Comparison of ENCODE assay signal across 16 cellular contexts in genomic region chr11:35478411-35479139, GRCh38. TPM values are rescaled to one million over a fixed set of nuclear protein-coding genes. Genes with fewer than 3 reads are reported as not detected.
A peak's percentile ranks its signal among the peaks of the same experiment; 100 is the strongest.
DNase-seq lines count a peak whose midpoint lies in the region; ATAC-seq and TF ChIP-seq lines count a peak whose summit lies in the region.
"Had no signal": no experiment of that assay in that cellular context is flagged by ENCODE, and none has a peak within 500 bp of the region (broad histone marks: within the 10 kb centered on the region; RNA-seq: fewer than 3 reads in every experiment).

No MANE protein-coding gene starts in this region.

- H3K79me2 ChIP-seq in neural progenitor cell (ENCODE audit: low read depth): peaks cover 60% of the 10 kb centered on the region
- H3K79me2 ChIP-seq in osteoblast (ENCODE audit: insufficient read depth, low read length): no peaks in the 10 kb centered on the region

- H3K27ac ChIP-seq in neural progenitor cell (no peak overlapping the region), osteoblast (ENCODE audit: low read depth, low read length) (no peak overlapping the region)
- H3K27ac ChIP-seq: SJCRH30 had no signal

- peaks cover 15% of the 10 kb centered on the region for H3K4me1 Mint-ChIP-seq in neural progenitor cell
- H3K4me1 Mint-ChIP-seq: activated CD4-positive, alpha-beta T cell treated with anti-CD3 and anti-CD28 coated beads, Interleukin-2, amount 10 ng/mL, durations not matched to agents 24 days and 14 days had no signal

- H3F3A ChIP-seq in neural progenitor cell (ENCODE audit: low read depth): peaks cover 17% of the 10 kb centered on the region

- no peak overlapping the region for H3K27ac Mint-ChIP-seq in neural progenitor cell
- H3K27ac Mint-ChIP-seq: activated CD4-positive, alpha-beta T cell treated with anti-CD3 and anti-CD28 coated beads, Interleukin-2, amount 10 ng/mL, durations not matched to agents 24 days and 14 days; activated naive CD8-positive, alpha-beta T cell had no signal

- H3K27me3 ChIP-seq in neural progenitor cell (no peaks in the 10 kb centered on the region), osteoblast (ENCODE audit: insufficient read depth, low read length) (no peaks in the 10 kb centered on the region)
- H3K27me3 ChIP-seq: SJCRH30 had no signal

- H3K9me3 ChIP-seq in neural progenitor cell (ENCODE audit: low read depth) (peaks cover 21% of the 10 kb centered on the region), osteoblast (ENCODE audit: low read depth, low read length) (peaks cover 3% of the 10 kb centered on the region)
- H3K9me3 ChIP-seq: SJCRH30 had no signal

- no peaks in the 10 kb centered on the region for H3K36me3 Mint-ChIP-seq in neural progenitor cell

- H3K4me1 ChIP-seq in neural progenitor cell: peaks cover 31% of the 10 kb centered on the region
- H3K4me1 ChIP-seq in osteoblast (ENCODE audit: insufficient read depth, low read length): peaks cover 6% of the 10 kb centered on the region
- H3K4me1 ChIP-seq: SJCRH30 had no signal

- no peak overlapping the region for H3K9ac ChIP-seq in neural progenitor cell

- H3K4me3 ChIP-seq in neural progenitor cell: no peak overlapping the region
- no peak overlapping the region for H3K4me3 ChIP-seq in osteoblast (ENCODE audit: insufficient read depth, low read length)
- H3K4me3 ChIP-seq: SJCRH30 had no signal

- TF ChIP-seq CTCF in neural progenitor cell (IDR thresholded peaks at IDR 0.05) (no peak), osteoblast (IDR thresholded peaks at IDR 0.05; ENCODE audit: extremely low read depth, low read depth, low read length) (no peak)

- H3K36me3 ChIP-seq in neural progenitor cell: peaks cover 24% of the 10 kb centered on the region
- no peaks in the 10 kb centered on the region for H3K36me3 ChIP-seq in osteoblast (ENCODE audit: insufficient read depth, low read length)
- H3K36me3 ChIP-seq: SJCRH30 had no signal

- DNase-seq in Ammon's horn (ENCODE audit: low spot score) (peak; percentile 87), NCI-H69 (lab: John Stamatoyannopoulos, UW) (peak; percentile 88), foreskin melanocyte (peak; percentile 77), neural progenitor cell (ENCODE audit: low spot score) (no peak), NK-92 (lab: John Stamatoyannopoulos, UW; ENCODE audit: unreplicated experiment) (no peak), NCI-H526 treated with DMSO at 0.1 percent for 48 hours (lab: John Stamatoyannopoulos, UW) (no peak), osteoblast (ENCODE audit: insufficient read length, low spot score, missing footprints) (no peak)
- DNase-seq: activated CD4-positive, alpha-beta T cell treated with anti-CD3 and anti-CD28 coated beads, Interleukin-2, amount 10 ng/mL, durations not matched to agents 24 days and 14 days; activated T-cell treated with anti-CD3 and anti-CD28 coated beads for 4 hours; central memory CD4-positive, alpha-beta T cell; stimulated activated CD4-positive, alpha-beta T cell treated with anti-CD3 and anti-CD28 coated beads, Interleukin-2, amount 100 ng/mL, for 48 hours; T1000 had no signal

- no peak overlapping the region for H3K4me3 Mint-ChIP-seq in neural progenitor cell
- H3K4me3 Mint-ChIP-seq: activated CD4-positive, alpha-beta T cell treated with anti-CD3 and anti-CD28 coated beads, Interleukin-2, amount 10 ng/mL, durations not matched to agents 24 days and 14 days; activated naive CD8-positive, alpha-beta T cell had no signal

- H3K27me3 Mint-ChIP-seq in neural progenitor cell (ENCODE audit: insufficient read depth, low read depth): peaks cover 8% of the 10 kb centered on the region

- H2AFZ ChIP-seq in neural progenitor cell (replicated peaks) (no peak overlapping the region), osteoblast (ENCODE audit: low read length) (no peak overlapping the region)

- no peak for ATAC-seq in GM21367 (IDR thresholded peaks at IDR 0.05; ENCODE audit: unreplicated experiment)

- peak overlapping the region; percentile 37 for H3K4me2 ChIP-seq in neural progenitor cell
- H3K4me2 ChIP-seq in osteoblast (ENCODE audit: insufficient read depth, low read length): no peak overlapping the region

- peaks cover 16% of the 10 kb centered on the region for H3K9me3 Mint-ChIP-seq in neural progenitor cell

- H4K20me1 ChIP-seq in neural progenitor cell (ENCODE audit: low read depth) (peaks cover 34% of the 10 kb centered on the region), osteoblast (ENCODE audit: insufficient read depth, low read length) (no peaks in the 10 kb centered on the region)

RNA-seq across cellular contexts. Expression of gene PAMR1, which starts 46.8 kb away (rescaled TPM):
- total RNA-seq in neural progenitor cell (ENCODE audit: low replicate concordance) (209 and 285 TPM in 2 replicates), osteoblast (49.9 and 60.7 TPM in 2 replicates)
- total RNA-seq: activated CD4-positive, alpha-beta T cell treated with anti-CD3 and anti-CD28 coated beads, Interleukin-2, amount 10 ng/mL, durations not matched to agents 24 days and 14 days had no signal

RNA-seq across cellular contexts. Expression of gene SLC1A2, which starts 59.2 kb away (rescaled TPM):
- total RNA-seq in neural progenitor cell (ENCODE audit: low replicate concordance): 4.2 and 4.9 TPM in 2 replicates
- 0.72 and 1.5 TPM in 2 replicates for total RNA-seq in osteoblast
- total RNA-seq: activated CD4-positive, alpha-beta T cell treated with anti-CD3 and anti-CD28 coated beads, Interleukin-2, amount 10 ng/mL, durations not matched to agents 24 days and 14 days; glomerular endothelial cell; SJCRH30 had no signal

Comparison
In these comparisons a context has a peak if more than half of its experiments do, and no peak if none do; other contexts are left out.
1. DNase-seq: peak in Ammon's horn (single experiment), NCI-H69 (single experiment) and foreskin melanocyte (single experiment); none in neural progenitor cell (single experiment), NK-92 (single experiment), NCI-H526 treated with DMSO at 0.1 percent for 48 hours (single experiment) and osteoblast (single experiment).